2 cellular contexts compared by ENCODE assay signal in genomic region chr17:7462474-7463367, GRCh38.
TF ChIP-seq lines count a peak whose summit lies in the region.

No MANE protein-coding gene starts in this region.

TF ChIP-seq in WTC11, 78 proteins besides CTCF, POLR2A, EP300 and RAD21:
- TF ChIP-seq ZNF532 (CRISPR knock-in tag; IDR thresholded peaks at IDR 0.05; ENCODE audit: borderline replicate concordance), result no peak
- TF ChIP-seq KAT7 (CRISPR knock-in tag; IDR thresholded peaks at IDR 0.05; ENCODE audit: borderline replicate concordance), result no peak
- TF ChIP-seq IRF1 (CRISPR knock-in tag; IDR thresholded peaks at IDR 0.05), result no peak
- TF ChIP-seq ZMAT4 (CRISPR knock-in tag; IDR thresholded peaks at IDR 0.05), result no peak
- no peak for TF ChIP-seq NFE2L1 (CRISPR knock-in tag; IDR thresholded peaks at IDR 0.05)
- TF ChIP-seq PRRX2 (CRISPR knock-in tag; IDR thresholded peaks at IDR 0.05), result no peak
- TF ChIP-seq E2F4 (CRISPR knock-in tag; IDR thresholded peaks at IDR 0.05; ENCODE audit: borderline replicate concordance, low read depth), result no peak
TF ChIP-seq in WTC11: peak in this region for 0.

TF ChIP-seq in HepG2, 621 proteins besides CTCF, POLR2A, EP300 and RAD21:
- TF ChIP-seq FOXA3 (CRISPR knock-in tag; IDR thresholded peaks at IDR 0.05) (no peak), ZBTB10 (CRISPR knock-in tag; IDR thresholded peaks at IDR 0.05; ENCODE audit: borderline replicate concordance) (no peak), ZNF263 (CRISPR knock-in tag; IDR thresholded peaks at IDR 0.05) (peak; percentile 47; the same call in 1 of the 2 replicates), AGO2 (optimal IDR thresholded peaks at IDR 0.05; ENCODE audit: low read depth, low read length) (peak; percentile 57), ZC3H13 (CRISPR knock-in tag; IDR thresholded peaks at IDR 0.05) (no peak), RBM22 (optimal IDR thresholded peaks at IDR 0.05; ENCODE audit: low read length) (peak; percentile 65), SP1 (IDR thresholded peaks at IDR 0.05) (no peak), SP1 (CRISPR knock-in tag; IDR thresholded peaks at IDR 0.05) (no peak), MYC (CRISPR knock-in tag; IDR thresholded peaks at IDR 0.05; ENCODE audit: borderline replicate concordance) (no peak), CREM (IDR thresholded peaks at IDR 0.05) (no peak), CREM (CRISPR knock-in tag; IDR thresholded peaks at IDR 0.05) (no peak), TIGD3 (CRISPR knock-in tag; IDR thresholded peaks at IDR 0.05; ENCODE audit: borderline replicate concordance) (no peak), BORCS8-MEF2B (CRISPR knock-in tag; IDR thresholded peaks at IDR 0.05) (no peak), ZNF678 (CRISPR knock-in tag; IDR thresholded peaks at IDR 0.05) (no peak), ZNF232 (CRISPR knock-in tag; IDR thresholded peaks at IDR 0.05; ENCODE audit: borderline replicate concordance) (no peak), ATM (IDR thresholded peaks at IDR 0.05; ENCODE audit: borderline replicate concordance) (no peak), ZBTB38 (CRISPR knock-in tag; IDR thresholded peaks at IDR 0.05) (0 out of 2 replicates have a peak, but pooled peaks have one; percentile 43), HNRNPL (IDR thresholded peaks at IDR 0.05; ENCODE audit: low read depth, low read length) (0 out of 2 replicates have a peak, but pooled peaks have one; percentile 32), CBX1 (IDR thresholded peaks at IDR 0.05; ENCODE audit: low read depth) (no peak), ZNF205 (CRISPR knock-in tag; IDR thresholded peaks at IDR 0.05) (no peak), ETS1 (CRISPR knock-in tag; IDR thresholded peaks at IDR 0.05) (no peak), HHEX (CRISPR knock-in tag; IDR thresholded peaks at IDR 0.05) (no peak), ZNF790 (CRISPR knock-in tag; IDR thresholded peaks at IDR 0.05; ENCODE audit: borderline replicate concordance) (no peak), ZNF616 (CRISPR knock-in tag; IDR thresholded peaks at IDR 0.05; ENCODE audit: low read depth) (no peak)
